In genomic region chr9:117080996-117081395, GRCh38 we compare ENCODE assay signal across 22 cellular contexts.
"Had no signal": no experiment of that assay in that cellular context is flagged by ENCODE, and none has a peak within 500 bp of the region (broad histone marks: within the 10 kb centered on the region; RNA-seq: fewer than 3 reads in every experiment).

No MANE protein-coding gene starts in this region.

- H3K36me3 Mint-ChIP-seq: activated naive CD4-positive, alpha-beta T cell treated with anti-CD3 and anti-CD28 coated beads, Interleukin-2, amount 50 U/mL, for 24 hours; brain; memory B cell; type B pancreatic cell had no signal

- H3K27me3 Mint-ChIP-seq: activated naive CD4-positive, alpha-beta T cell treated with anti-CD3 and anti-CD28 coated beads, Interleukin-2, amount 50 U/mL, for 24 hours; memory B cell had no signal

- H3K27ac ChIP-seq: sigmoid colon, spleen, thoracic aorta, vagina, VCaP had no signal

- H3K4me3 Mint-ChIP-seq: activated CD8-positive, alpha-beta T cell treated with anti-CD3 and anti-CD28 coated beads, Interleukin-2, amount 10 ng/mL, durations not matched to agents 7 days and 5 days; activated naive CD4-positive, alpha-beta T cell treated with anti-CD3 and anti-CD28 coated beads, Interleukin-2, amount 50 U/mL, for 24 hours; activated T-helper 1 cell treated with anti-CD3 and anti-CD28 coated beads, Interleukin-12 subunit alpha, Interleukin-12 subunit beta, Interleukin-2, Interleukin-4 antibody, amounts not matched to agents 30 ng/mL and 10 ng/mL and 1 ng/mL, durations not matched to agents 14 hours and 24 hours and 36 hours; brain; dendritic cell treated with granulocyte-macrophage colony-stimulating factor and Interleukin-4, amounts not matched to agents 40 ng/mL and 50 ng/mL, for 4 days; memory B cell; type B pancreatic cell had no signal

- H3K27ac Mint-ChIP-seq: activated CD8-positive, alpha-beta T cell treated with anti-CD3 and anti-CD28 coated beads, Interleukin-2, amount 10 ng/mL, durations not matched to agents 7 days and 5 days; activated naive CD4-positive, alpha-beta T cell treated with anti-CD3 and anti-CD28 coated beads, Interleukin-2, amount 50 U/mL, for 24 hours; activated T-helper 1 cell treated with anti-CD3 and anti-CD28 coated beads, Interleukin-12 subunit alpha, Interleukin-12 subunit beta, Interleukin-2, Interleukin-4 antibody, amounts not matched to agents 30 ng/mL and 10 ng/mL and 1 ng/mL, durations not matched to agents 14 hours and 24 hours and 36 hours; dendritic cell treated with granulocyte-macrophage colony-stimulating factor and Interleukin-4, amounts not matched to agents 40 ng/mL and 50 ng/mL, for 4 days; memory B cell; type B pancreatic cell had no signal

- H3K27me3 ChIP-seq: sigmoid colon, spleen, vagina had no signal

- H3K36me3 ChIP-seq: sigmoid colon, spleen, thoracic aorta, vagina had no signal

- H3K9me3 Mint-ChIP-seq: activated naive CD4-positive, alpha-beta T cell treated with anti-CD3 and anti-CD28 coated beads, Interleukin-2, amount 50 U/mL, for 24 hours; activated T-helper 1 cell treated with anti-CD3 and anti-CD28 coated beads, Interleukin-12 subunit alpha, Interleukin-12 subunit beta, Interleukin-2, Interleukin-4 antibody, amounts not matched to agents 30 ng/mL and 10 ng/mL and 1 ng/mL, durations not matched to agents 14 hours and 24 hours and 36 hours; brain; dendritic cell treated with granulocyte-macrophage colony-stimulating factor and Interleukin-4, amounts not matched to agents 40 ng/mL and 50 ng/mL, for 4 days; memory B cell; type B pancreatic cell had no signal

- H3K4me1 ChIP-seq: sigmoid colon, spleen, vagina had no signal

- H3K4me3 ChIP-seq: sigmoid colon, spleen, thoracic aorta, vagina had no signal

- H3K4me1 Mint-ChIP-seq: activated naive CD4-positive, alpha-beta T cell treated with anti-CD3 and anti-CD28 coated beads, Interleukin-2, amount 50 U/mL, for 24 hours; memory B cell had no signal

- H3K9me3 ChIP-seq: sigmoid colon, spleen, thoracic aorta, vagina had no signal

- DNase-seq: activated CD4-positive, alpha-beta T cell treated with anti-CD3 and anti-CD28 coated beads, Interleukin-2, amount 50 U/mL, for 1 hour; activated CD4-positive, CD25-positive, alpha-beta regulatory T cell treated with anti-CD3 and anti-CD28 coated beads, Interleukin-2, amount 50 U/mL, for 72 hours; activated CD8-positive, alpha-beta T cell treated with anti-CD3 and anti-CD28 coated beads, Interleukin-2, amount 10 ng/mL, durations not matched to agents 7 days and 5 days; activated gamma-delta T cell treated with Interleukin-2 at 50 U/mL for 16 hours; aorta; effector CD4-positive, alpha-beta T cell; occipital lobe; posterior cingulate gyrus; retina; sigmoid colon; spleen; stimulated activated CD4-positive, alpha-beta T cell treated with anti-CD3 and anti-CD28 coated beads, Interleukin-4, amount 100 ng/mL, for 1 hour; stimulated activated naive CD4-positive, alpha-beta T cell treated with Interleukin-2 at 50 U/mL for 16 hours had no signal

- ATAC-seq: activated CD8-positive, alpha-beta T cell treated with anti-CD3 and anti-CD28 coated beads, Interleukin-2, amount 10 ng/mL, durations not matched to agents 7 days and 5 days had no signal
